In the genomic region with DNA sequence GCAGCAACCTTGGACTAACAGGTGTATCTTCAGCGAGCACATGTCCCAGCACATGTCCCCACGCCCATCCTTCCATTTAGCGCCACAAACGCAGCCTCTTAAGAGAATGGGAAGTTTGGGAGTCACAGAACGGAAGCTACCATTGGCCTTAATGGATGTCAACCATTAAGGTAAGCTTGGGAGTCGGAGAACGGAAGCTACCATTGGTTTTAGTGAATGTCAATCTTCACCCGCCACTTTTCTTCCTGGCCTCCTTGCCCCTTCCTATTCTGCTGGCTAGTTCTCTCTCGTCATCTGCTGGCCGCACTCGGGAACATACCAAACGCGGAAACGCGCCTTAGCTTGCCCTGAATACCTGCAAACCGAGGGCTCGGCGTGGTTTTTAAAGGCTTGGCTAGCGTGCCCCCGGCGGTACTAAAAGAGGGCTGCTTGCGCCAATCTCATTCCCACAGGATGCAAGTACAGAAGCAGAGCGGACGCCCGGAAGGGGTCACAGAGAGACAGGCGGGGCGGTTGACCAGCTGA, we compare ENCODE assay signal across 10 cellular contexts. TPM values are rescaled to one million over a fixed set of nuclear protein-coding genes. Genes with fewer than 3 reads are reported as not detected.
DNase-seq lines count a peak whose midpoint lies in the region; ATAC-seq and TF ChIP-seq lines count a peak whose summit lies in the region.
"Had no signal": no experiment of that assay in that cellular context is flagged by ENCODE, and none has a peak within 500 bp of the region (broad histone marks: within the 10 kb centered on the region; RNA-seq: fewer than 3 reads in every experiment).

No MANE protein-coding gene starts in this region.

- H3K9ac ChIP-seq in neural progenitor cell: no peak overlapping the region

- H3K9me3 ChIP-seq in neural progenitor cell (ENCODE audit: low read depth) (no peaks in the 10 kb centered on the region), ascending aorta (no peaks in the 10 kb centered on the region)

- H3K4me2 ChIP-seq in neural progenitor cell: peak overlapping the region; percentile 45

- DNase-seq in COLO829 (ENCODE audit: low spot score) (peak; percentile 8), SK-N-DZ (ENCODE audit: low spot score) (peak; percentile 8), fibroblast of villous mesenchyme (ENCODE audit: low read depth) (peak; percentile 6), neural progenitor cell (ENCODE audit: low spot score) (peak; percentile 81), ascending aorta (ENCODE audit: low spot score in 2 of 2) (no peak)
- DNase-seq: anterior cingulate cortex, GF-D8 had no signal

- no peak overlapping the region for H3K4me3 Mint-ChIP-seq in neural progenitor cell
- no peak overlapping the region for H3K4me3 Mint-ChIP-seq in stimulated activated memory B cell treated with anti-CD40 and anti-IgM and Interleukin-4, amounts not matched to agents 10 μg/mL and 1 μg/mL and 100 μg/mL, for 72 hours

- no peaks in the 10 kb centered on the region for H3K36me3 ChIP-seq in neural progenitor cell
- H3K36me3 ChIP-seq in ascending aorta: no peaks in the 10 kb centered on the region

- no peaks in the 10 kb centered on the region for H4K20me1 ChIP-seq in neural progenitor cell (ENCODE audit: low read depth)

- H3K27me3 Mint-ChIP-seq in neural progenitor cell (ENCODE audit: insufficient read depth, low read depth): peaks cover 4% of the 10 kb centered on the region
- no peaks in the 10 kb centered on the region for H3K27me3 Mint-ChIP-seq in stimulated activated memory B cell treated with anti-CD40 and anti-IgM and Interleukin-4, amounts not matched to agents 10 μg/mL and 1 μg/mL and 100 μg/mL, for 72 hours

- intact Hi-C loops in ascending aorta (cut with DNase I): no loop called here

- H3K27me3 ChIP-seq in neural progenitor cell (peaks cover 29% of the 10 kb centered on the region), ascending aorta (no peaks in the 10 kb centered on the region)

- no peaks in the 10 kb centered on the region for H3K9me3 Mint-ChIP-seq in neural progenitor cell
- H3K9me3 Mint-ChIP-seq in stimulated activated memory B cell treated with anti-CD40 and anti-IgM and Interleukin-4, amounts not matched to agents 10 μg/mL and 1 μg/mL and 100 μg/mL, for 72 hours: no peaks in the 10 kb centered on the region

- H3K27ac Mint-ChIP-seq in neural progenitor cell: no peak overlapping the region
- no peak overlapping the region for H3K27ac Mint-ChIP-seq in stimulated activated memory B cell treated with anti-CD40 and anti-IgM and Interleukin-4, amounts not matched to agents 10 μg/mL and 1 μg/mL and 100 μg/mL, for 72 hours

- H3K79me2 ChIP-seq in neural progenitor cell (ENCODE audit: low read depth): no peaks in the 10 kb centered on the region

- no peak overlapping the region for H3K4me3 ChIP-seq in fibroblast of villous mesenchyme (ENCODE audit: low read depth, low read length)
- H3K4me3 ChIP-seq in neural progenitor cell: peak overlapping the region; percentile 32
- no peak overlapping the region for H3K4me3 ChIP-seq in ascending aorta

- ATAC-seq in HG03175 (IDR thresholded peaks at IDR 0.05; ENCODE audit: unreplicated experiment) (no peak), HG02852 (IDR thresholded peaks at IDR 0.05; ENCODE audit: unreplicated experiment) (no peak)
- ATAC-seq in stimulated activated memory B cell treated with anti-CD40 and anti-IgM and Interleukin-4, amounts not matched to agents 10 μg/mL and 1 μg/mL and 100 μg/mL, for 72 hours: no peak

- H3K27ac ChIP-seq in neural progenitor cell (no peak overlapping the region), ascending aorta (no peak overlapping the region)

- H3K4me1 ChIP-seq in neural progenitor cell (peaks cover 4% of the 10 kb centered on the region), ascending aorta (no peaks in the 10 kb centered on the region)

- H2AFZ ChIP-seq in neural progenitor cell (replicated peaks): peak overlapping the region; percentile 95

- peaks cover 10% of the 10 kb centered on the region for H3F3A ChIP-seq in neural progenitor cell (ENCODE audit: low read depth)

- no peak for TF ChIP-seq CTCF in fibroblast of villous mesenchyme (IDR thresholded peaks at IDR 0.05; ENCODE audit: insufficient read depth, low read depth, low read length)
- peak; percentile 47 for TF ChIP-seq CTCF in neural progenitor cell (IDR thresholded peaks at IDR 0.05)
- no peak for TF ChIP-seq CTCF in ascending aorta (IDR thresholded peaks at IDR 0.05)

- peaks cover 4% of the 10 kb centered on the region for H3K4me1 Mint-ChIP-seq in neural progenitor cell
- peaks cover 6% of the 10 kb centered on the region for H3K4me1 Mint-ChIP-seq in stimulated activated memory B cell treated with anti-CD40 and anti-IgM and Interleukin-4, amounts not matched to agents 10 μg/mL and 1 μg/mL and 100 μg/mL, for 72 hours

- H3K36me3 Mint-ChIP-seq in neural progenitor cell: no peaks in the 10 kb centered on the region
- H3K36me3 Mint-ChIP-seq in stimulated activated memory B cell treated with anti-CD40 and anti-IgM and Interleukin-4, amounts not matched to agents 10 μg/mL and 1 μg/mL and 100 μg/mL, for 72 hours: peaks cover 15% of the 10 kb centered on the region

RNA-seq across cellular contexts. Expression of gene GLYATL1, which starts 24.3 kb away (rescaled TPM):
- polyA plus RNA-seq in SK-N-DZ (2014; cell fraction: cytosol; rRNA removed): 0.67 and 0.95 TPM in 2 replicates
- polyA plus RNA-seq in SK-N-DZ (2014; cell fraction: nucleus; rRNA removed): 0.92 and 2.3 TPM in 2 replicates
- total RNA-seq in fibroblast of villous mesenchyme (under 0.01 TPM in 1 of 2 replicates, not detected in the other), neural progenitor cell (ENCODE audit: low replicate concordance) (9.1 and 10.9 TPM in 2 replicates), ascending aorta (8.6 TPM)

Comparison
In these comparisons a context has a peak if more than half of its experiments do, and no peak if none do; other contexts are left out.
1. DNase-seq: peak in COLO829 (single experiment), SK-N-DZ (single experiment), fibroblast of villous mesenchyme (single experiment) and neural progenitor cell (single experiment); none in ascending aorta (0 of 2).